In the genomic region with DNA sequence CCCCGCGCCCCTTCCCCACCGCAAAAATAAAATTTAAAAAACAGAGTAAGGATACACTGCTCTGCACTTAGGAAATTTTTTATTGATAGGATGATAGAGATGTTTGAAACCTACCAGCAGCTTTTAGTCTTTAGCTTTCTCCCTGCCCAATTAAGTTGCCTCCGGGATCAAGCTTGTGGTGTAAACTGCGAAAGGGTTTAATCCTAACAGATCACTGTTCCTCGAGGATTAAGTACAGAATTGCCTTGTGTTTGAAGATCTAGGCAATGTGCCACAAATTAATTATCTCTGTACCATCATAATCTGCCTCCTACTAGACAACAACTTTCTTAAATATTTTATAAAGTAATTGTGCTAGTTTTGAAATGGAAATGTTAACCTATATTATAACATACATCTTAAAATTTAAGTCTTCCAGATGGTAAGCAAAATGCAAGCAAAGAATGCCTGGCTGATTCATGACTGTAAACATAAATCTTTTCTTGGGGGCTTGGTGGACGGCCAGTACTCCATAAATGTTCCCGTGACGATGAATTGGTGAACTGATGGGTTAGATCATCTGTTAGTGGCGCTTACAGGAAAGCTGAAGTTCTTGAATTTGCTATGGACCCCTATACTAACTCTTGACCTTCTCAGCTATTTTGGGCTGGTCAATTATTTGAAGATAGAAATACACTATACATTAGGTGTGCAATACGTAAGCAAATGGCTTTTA, we compare ENCODE assay signal across 2 cellular contexts.
TF ChIP-seq lines count a peak whose summit lies in the region.

No MANE protein-coding gene starts in this region.

TF ChIP-seq in H1, 55 proteins besides CTCF, POLR2A, EP300 and RAD21:
- no peak for TF ChIP-seq NRF1 (IDR thresholded peaks at IDR 0.05; ENCODE audit: low read depth, low read length)
- TF ChIP-seq MAFK (IDR thresholded peaks at IDR 0.05; ENCODE audit: low read depth, low read length) = no peak
- no peak for TF ChIP-seq GTF2F1 (IDR thresholded peaks at IDR 0.05; ENCODE audit: borderline replicate concordance, low read depth, low read length)
- TF ChIP-seq FOSL1 (IDR thresholded peaks at IDR 0.05; ENCODE audit: insufficient read depth, low read depth, low read length) = no peak
- no peak for TF ChIP-seq RXRA (IDR thresholded peaks at IDR 0.05; ENCODE audit: insufficient read depth, low read depth, low read length)
- TF ChIP-seq BACH1 (IDR thresholded peaks at IDR 0.05; ENCODE audit: low read length) = no peak
- TF ChIP-seq KDM5A (IDR thresholded peaks at IDR 0.05; ENCODE audit: low read length) = no peak
- no peak for TF ChIP-seq RBBP5 (IDR thresholded peaks at IDR 0.05; ENCODE audit: borderline replicate concordance, low read depth, low read length)
- TF ChIP-seq SUZ12 (IDR thresholded peaks at IDR 0.05; ENCODE audit: low read length) = no peak
- no peak for TF ChIP-seq HDAC6 (IDR thresholded peaks at IDR 0.05; ENCODE audit: low read depth, low read length)
- TF ChIP-seq ASH2L (IDR thresholded peaks at IDR 0.05; ENCODE audit: low read length) = no peak
- TF ChIP-seq, protein P1, sequence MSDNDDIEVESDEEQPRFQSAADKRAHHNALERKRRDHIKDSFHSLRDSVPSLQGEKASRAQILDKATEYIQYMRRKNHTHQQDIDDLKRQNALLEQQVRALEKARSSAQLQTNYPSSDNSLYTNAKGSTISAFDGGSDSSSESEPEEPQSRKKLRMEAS (IDR thresholded peaks at IDR 0.05) = no peak
- TF ChIP-seq USF2 (IDR thresholded peaks at IDR 0.05; ENCODE audit: low read length) = no peak
- no peak for TF ChIP-seq EZH2 (IDR thresholded peaks at IDR 0.05; ENCODE audit: low read depth, low read length, severe bottlenecking)
- no peak for TF ChIP-seq JUND (IDR thresholded peaks at IDR 0.05; ENCODE audit: low read length)
- no peak for TF ChIP-seq SP4 (IDR thresholded peaks at IDR 0.05; ENCODE audit: low read length)

TF ChIP-seq in GM12891, 5 proteins besides CTCF, POLR2A, EP300 and RAD21:
- TF ChIP-seq POU2F2 (IDR thresholded peaks at IDR 0.05; ENCODE audit: low read depth, low read length) = no peak
- no peak for TF ChIP-seq PAX5 (IDR thresholded peaks at IDR 0.05; ENCODE audit: insufficient read depth, low read length, severe bottlenecking)
- TF ChIP-seq POLR2AphosphoS5 (IDR thresholded peaks at IDR 0.05; ENCODE audit: low read depth, low read length) = no peak
- TF ChIP-seq SPI1 (IDR thresholded peaks at IDR 0.05; ENCODE audit: low read depth, low read length) = no peak
- no peak for TF ChIP-seq TAF1 (IDR thresholded peaks at IDR 0.05; ENCODE audit: low read depth, low read length)
